11 cellular contexts compared by ENCODE assay signal in genomic region chr6:28537509-28538140, GRCh38. TPM values are rescaled to one million over a fixed set of nuclear protein-coding genes. Genes with fewer than 3 reads are reported as not detected.
DNase-seq lines count a peak whose midpoint lies in the region; ATAC-seq and TF ChIP-seq lines count a peak whose summit lies in the region.
"Had no signal": no experiment of that assay in that cellular context is flagged by ENCODE, and none has a peak within 500 bp of the region (broad histone marks: within the 10 kb centered on the region; RNA-seq: fewer than 3 reads in every experiment).

No MANE protein-coding gene starts in this region.

- no peak overlapping the region for H2AFZ ChIP-seq in trophoblast cell (ENCODE audit: insufficient read depth, low read length, poor library complexity)

- H3K4me2 ChIP-seq in trophoblast cell (ENCODE audit: low read length): peak overlapping the region; percentile 70

- H4K12ac ChIP-seq in trophoblast cell (ENCODE audit: low read depth, low read length): no peak overlapping the region

- intact Hi-C loops in dorsolateral prefrontal cortex (cut with DNase I) (no loop called here), lower lobe of right lung (cut with DNase I) (no loop called here), ascending aorta (cut with DNase I) (no loop called here)

- H3K36me3 ChIP-seq in HEK293 (ENCODE audit: control insufficient read depth in 2 of 2, insufficient read depth in 1 of 2, low read length in 2 of 2) (no peaks in the 10 kb centered on the region), trophoblast cell (ENCODE audit: control insufficient read depth in 1 of 2, insufficient read depth in 2 of 2, low read length in 2 of 2) (no peaks in the 10 kb centered on the region), lower lobe of right lung (no peaks in the 10 kb centered on the region), ascending aorta (no peaks in the 10 kb centered on the region)
- H3K36me3 ChIP-seq: esophagus squamous epithelium, WERI-Rb-1 had no signal

- H2BK12ac ChIP-seq in trophoblast cell (ENCODE audit: low read length): no peak overlapping the region

- no peak overlapping the region for H4K8ac ChIP-seq in trophoblast cell (ENCODE audit: low read depth, low read length)

- H3K23ac ChIP-seq in trophoblast cell (ENCODE audit: low read length): no peak overlapping the region

- no peak overlapping the region for H3K9ac ChIP-seq in trophoblast cell (ENCODE audit: low read length)

- POLR2A ChIA-PET in HEK293 (lab: Yijun Ruan, JAX): interaction anchor here (0.8 to 1.3 kb wide), 2 partner anchors 48 to 49 kb away, joined by 3 to 4 read pairs; a partner anchor contains a TSS

- H3K9me3 ChIP-seq in HEK293 (ENCODE audit: control insufficient read depth, insufficient read depth, low read depth, low read length) (no peaks in the 10 kb centered on the region), trophoblast cell (ENCODE audit: insufficient read depth, low read depth, low read length) (no peaks in the 10 kb centered on the region), lower lobe of right lung (no peaks in the 10 kb centered on the region), ascending aorta (no peaks in the 10 kb centered on the region)

- H3K14ac ChIP-seq in trophoblast cell (ENCODE audit: low read length): no peak overlapping the region

- TF ChIP-seq CTCF in HEK293 (tag by site-specific recombination; IDR thresholded peaks at IDR 0.05) (no peak), dorsolateral prefrontal cortex (IDR thresholded peaks at IDR 0.05 in 54 of 56, conservative IDR thresholded peaks at IDR 0.05 in 2 of 56; ENCODE audit: low read depth in 1 of 56, partially characterized antibody in 56 of 56) (no peak), lower lobe of right lung (IDR thresholded peaks at IDR 0.05) (no peak), ascending aorta (IDR thresholded peaks at IDR 0.05) (no peak)

- H3K4me3 ChIP-seq in HEK293 (ENCODE audit: low read depth, low read length) (no peak overlapping the region), dorsolateral prefrontal cortex (peak overlapping the region in 49 of 59 donors; percentile 3 to 58 (median 38)), trophoblast cell (ENCODE audit: low read depth, low read length) (no peak overlapping the region), lower lobe of right lung (no peak overlapping the region), ascending aorta (no peak overlapping the region)

- H3K27me3 ChIP-seq in dorsolateral prefrontal cortex: peaks cover 0 to 77% (median 16%) of the 10 kb centered on the region in 45 donors
- H3K27me3 ChIP-seq in trophoblast cell (ENCODE audit: insufficient read depth, low read length): no peaks in the 10 kb centered on the region
- H3K27me3 ChIP-seq in lower lobe of right lung (ENCODE audit: low read depth): peaks cover 27% of the 10 kb centered on the region
- no peaks in the 10 kb centered on the region for H3K27me3 ChIP-seq in ascending aorta

- H3K27ac ChIP-seq in HEK293 (ENCODE audit: extremely low read depth, low read depth, low read length) (no peak overlapping the region), dorsolateral prefrontal cortex (no peak overlapping the region), trophoblast cell (ENCODE audit: low read depth, low read length) (no peak overlapping the region), lower lobe of right lung (no peak overlapping the region), ascending aorta (no peak overlapping the region)
- H3K27ac ChIP-seq: esophagus squamous epithelium, skin epidermis, WERI-Rb-1 had no signal

- no CpG with 5 or more reads among the region's 22 CpGs for WGBS in trophoblast cell (ENCODE audit: extremely low coverage, insufficient coverage, insufficient read length)

- no peak overlapping the region for H4K91ac ChIP-seq in trophoblast cell (ENCODE audit: low read depth, low read length)

- H3K18ac ChIP-seq in trophoblast cell (ENCODE audit: low read length): no peak overlapping the region

- no peak overlapping the region for H3K4ac ChIP-seq in trophoblast cell (ENCODE audit: low read depth, low read length)

- no peak overlapping the region for H2BK5ac ChIP-seq in trophoblast cell (ENCODE audit: low read depth, low read length, poor library complexity)

- DNase-seq in RKO (ENCODE audit: low spot score) (peak; percentile 3), dorsolateral prefrontal cortex (no peak), trophoblast cell (peak; percentile 61 to 74), lower lobe of right lung (no peak), ascending aorta (ENCODE audit: low spot score in 2 of 2) (no peak), NOMO-1 treated with dmso at 0.1 percent for 144 hours (lab: John Stamatoyannopoulos, UW; ENCODE audit: unreplicated experiment) (no peak)
- DNase-seq: esophagus squamous epithelium, WERI-Rb-1 had no signal

- H3K79me1 ChIP-seq in trophoblast cell (ENCODE audit: low read length): no peaks in the 10 kb centered on the region

- no peak overlapping the region for H2AK5ac ChIP-seq in trophoblast cell (ENCODE audit: low read length)

- H3K4me1 ChIP-seq in HEK293 (ENCODE audit: control insufficient read depth, insufficient read depth, low read length): no peaks in the 10 kb centered on the region
- peaks cover 2 to 6% of the 10 kb centered on the region in 2 experiments for H3K4me1 ChIP-seq in trophoblast cell (ENCODE audit: control insufficient read depth in 1 of 2, insufficient read depth in 2 of 2, low read length in 2 of 2)
- peaks cover under 1% of the 10 kb centered on the region for H3K4me1 ChIP-seq in lower lobe of right lung
- H3K4me1 ChIP-seq in ascending aorta: no peaks in the 10 kb centered on the region

- H2BK120ac ChIP-seq in trophoblast cell (ENCODE audit: insufficient read depth, low read length, poor library complexity): no peak overlapping the region

- ATAC-seq in lower lobe of right lung: no peak
- no peak for ATAC-seq in HG02981 (IDR thresholded peaks at IDR 0.05; ENCODE audit: unreplicated experiment)

- CTCF ChIA-PET in HEK293 (lab: Yijun Ruan, JAX): interaction anchor here (0.6 kb wide), 1 partner anchor 49 kb away, joined by 3 read pairs; no protein-coding TSS in a partner anchor

- H3K79me2 ChIP-seq in trophoblast cell (ENCODE audit: control insufficient read depth, insufficient read depth, low read length, poor library complexity): no peaks in the 10 kb centered on the region

TF ChIP-seq in HEK293, 187 proteins besides CTCF, POLR2A, EP300 and RAD21:
- TF ChIP-seq TCF7L2 (IDR thresholded peaks at IDR 0.05; ENCODE audit: borderline replicate concordance, low read depth, low read length): no peak
- peak; percentile 29; the same call in 1 of the 2 replicates for TF ChIP-seq SCRT2 (tag by site-specific recombination; IDR thresholded peaks at IDR 0.05)

RNA-seq across cellular contexts. Expression of gene GPX5, which starts 11.9 kb away (rescaled TPM):
- total RNA-seq in dorsolateral prefrontal cortex (not detected), lower lobe of right lung (not detected), ascending aorta (not detected)
- polyA plus RNA-seq in trophoblast cell (2013): 0.38 and 0.47 TPM in 2 replicates
- total RNA-seq: esophagus squamous epithelium had no signal

RNA-seq across cellular contexts. Expression of gene GPX6, which starts 22.0 kb away (rescaled TPM):
- total RNA-seq in dorsolateral prefrontal cortex (not detected), lower lobe of right lung (not detected), ascending aorta (not detected)
- not detected in 2 replicates for polyA plus RNA-seq in trophoblast cell (2013)
- total RNA-seq: esophagus squamous epithelium had no signal

Comparison
In these comparisons a context has a peak if more than half of its experiments do, and no peak if none do; other contexts are left out.
1. H3K4me3 ChIP-seq: peak in dorsolateral prefrontal cortex (49 of 59); none in HEK293 (single experiment), trophoblast cell (single experiment), lower lobe of right lung (single experiment) and ascending aorta (0 of 2).
2. DNase-seq: peak in RKO (single experiment) and trophoblast cell (2 of 2); none in dorsolateral prefrontal cortex (0 of 10), lower lobe of right lung (single experiment), ascending aorta (0 of 2) and NOMO-1 treated with dmso at 0.1 percent for 144 hours (single experiment).